1 cellular context compared by ENCODE assay signal in the genomic region with DNA sequence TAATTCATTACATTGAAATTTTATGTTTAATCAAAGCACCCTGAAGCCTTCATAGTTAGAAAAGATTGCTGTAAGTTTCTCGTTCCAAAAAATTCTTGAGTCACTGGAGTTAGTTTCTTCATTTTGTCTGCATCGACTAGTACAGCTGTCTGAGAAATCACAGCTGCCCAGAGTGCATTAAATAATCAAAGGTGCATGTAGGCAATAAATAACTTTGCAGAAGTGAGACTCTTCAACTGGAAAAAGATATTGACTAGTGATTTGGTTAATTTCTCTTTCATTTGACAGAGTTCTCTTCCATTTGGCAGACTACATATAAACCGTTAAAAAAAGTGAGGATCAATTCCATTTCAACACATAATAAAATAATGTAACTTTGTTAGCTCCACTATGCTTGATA.
TF ChIP-seq lines count a peak whose summit lies in the region.

No MANE protein-coding gene starts in this region.

TF ChIP-seq in HepG2, 621 proteins besides CTCF, POLR2A, EP300 and RAD21 (continued from another document):
- TF ChIP-seq, protein P1, sequence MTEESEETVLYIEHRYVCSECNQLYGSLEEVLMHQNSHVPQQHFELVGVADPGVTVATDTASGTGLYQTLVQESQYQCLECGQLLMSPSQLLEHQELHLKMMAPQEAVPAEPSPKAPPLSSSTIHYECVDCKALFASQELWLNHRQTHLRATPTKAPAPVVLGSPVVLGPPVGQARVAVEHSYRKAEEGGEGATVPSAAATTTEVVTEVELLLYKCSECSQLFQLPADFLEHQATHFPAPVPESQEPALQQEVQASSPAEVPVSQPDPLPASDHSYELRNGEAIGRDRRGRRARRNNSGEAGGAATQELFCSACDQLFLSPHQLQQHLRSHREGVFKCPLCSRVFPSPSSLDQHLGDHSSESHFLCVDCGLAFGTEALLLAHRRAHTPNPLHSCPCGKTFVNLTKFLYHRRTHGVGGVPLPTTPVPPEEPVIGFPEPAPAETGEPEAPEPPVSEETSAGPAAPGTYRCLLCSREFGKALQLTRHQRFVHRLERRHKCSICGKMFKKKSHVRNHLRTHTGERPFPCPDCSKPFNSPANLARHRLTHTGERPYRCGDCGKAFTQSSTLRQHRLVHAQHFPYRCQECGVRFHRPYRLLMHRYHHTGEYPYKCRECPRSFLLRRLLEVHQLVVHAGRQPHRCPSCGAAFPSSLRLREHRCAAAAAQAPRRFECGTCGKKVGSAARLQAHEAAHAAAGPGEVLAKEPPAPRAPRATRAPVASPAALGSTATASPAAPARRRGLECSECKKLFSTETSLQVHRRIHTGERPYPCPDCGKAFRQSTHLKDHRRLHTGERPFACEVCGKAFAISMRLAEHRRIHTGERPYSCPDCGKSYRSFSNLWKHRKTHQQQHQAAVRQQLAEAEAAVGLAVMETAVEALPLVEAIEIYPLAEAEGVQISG (CRISPR knock-in tag; IDR thresholded peaks at IDR 0.05): no peak
